19 cellular contexts compared by ENCODE assay signal in the genomic region with DNA sequence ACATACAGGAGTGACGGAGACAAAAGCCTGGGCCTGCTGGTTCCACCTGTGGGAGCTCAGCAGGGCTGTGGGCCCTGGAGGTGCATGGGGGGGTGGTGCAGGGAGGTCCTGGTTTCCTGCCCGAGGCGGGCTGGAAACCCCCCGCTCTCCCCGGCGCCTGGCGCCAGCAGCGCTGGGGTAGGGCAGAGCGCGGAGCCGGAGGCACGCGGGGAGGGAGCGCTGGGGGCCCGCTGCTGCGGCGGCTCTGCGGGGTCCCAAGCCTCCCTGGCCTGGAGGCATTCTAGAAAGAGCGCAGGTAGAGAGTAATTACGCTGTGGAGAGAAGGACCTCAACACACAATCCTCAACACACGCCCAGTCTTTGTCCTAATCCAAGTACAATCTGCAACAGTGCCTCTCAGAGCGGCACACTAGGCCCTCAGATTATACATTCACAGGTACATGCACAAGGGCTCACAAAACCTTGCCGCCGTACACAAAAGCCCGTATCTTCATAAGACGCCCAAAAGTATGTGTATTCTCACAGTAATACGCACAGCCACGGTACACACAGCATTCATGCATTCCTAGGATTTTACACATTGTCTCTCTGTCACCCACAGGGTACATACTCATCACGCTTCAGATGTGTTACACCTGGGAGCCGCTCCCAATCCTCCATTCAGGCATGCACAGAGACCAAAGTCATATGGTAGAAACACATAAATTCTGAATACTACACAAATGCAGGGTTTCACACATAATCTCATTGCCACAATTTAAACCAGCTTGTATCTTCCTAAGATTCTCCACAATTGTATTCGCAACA. TPM values are rescaled to one million over a fixed set of nuclear protein-coding genes. Genes with fewer than 3 reads are reported as not detected.
DNase-seq lines count a peak whose midpoint lies in the region; ATAC-seq, FAIRE-seq and TF ChIP-seq lines count a peak whose summit lies in the region.
"Had no signal": no experiment of that assay in that cellular context is flagged by ENCODE, and none has a peak within 500 bp of the region (broad histone marks: within the 10 kb centered on the region; RNA-seq: fewer than 3 reads in every experiment).

No MANE protein-coding gene starts in this region.

- H3K4me1 ChIP-seq in GM12878 (ENCODE audit: control insufficient read depth, insufficient read depth, low read length): peaks cover 6% of the 10 kb centered on the region; the same call in 1 of the 2 replicates

- TF ChIP-seq EP300 in GM12878 (IDR thresholded peaks at IDR 0.05; ENCODE audit: borderline replicate concordance in 1 of 2, control insufficient read depth in 1 of 2, low read depth in 2 of 2, low read length in 2 of 2): no peak

- H3K36me3 ChIP-seq in GM12878 (ENCODE audit: control insufficient read depth in 2 of 2, insufficient read depth in 2 of 2, low read length in 1 of 2): no peaks in the 10 kb centered on the region
- H3K36me3 ChIP-seq: tibial artery had no signal

- POLR2A ChIA-PET in CD4-positive, alpha-beta T cell (lab: Charles Lee): no interaction called here
- POLR2A ChIA-PET in GM12878 (lab: Charles Lee): no interaction called here

- H3K36me3 Mint-ChIP-seq in CD4-positive, alpha-beta T cell (ENCODE audit: low read depth): no peaks in the 10 kb centered on the region
- H3K36me3 Mint-ChIP-seq in naive B cell: peaks cover 0 to 8% of the 10 kb centered on the region in 2 donors

- RAD21 ChIA-PET in GM12878 (lab: Charles Lee; ENCODE audit: unreplicated experiment): no interaction called here

- intact Hi-C loops in CD4-positive, alpha-beta T cell (cut with DNase I, micrococcal nuclease): loop anchor here in 1 of 2 experiments (10.0 kb wide), 1 partner anchor 165 kb away; no protein-coding TSS in a partner anchor
- intact Hi-C loops in GM12878 (cut with micrococcal nuclease; ENCODE audit: unreplicated experiment): no loop called here

- BruUV-seq in GM12878 (replicated peaks; lab: Mats Ljungman, UMichigan): no TSS peak

- CTCF ChIA-PET in CD4-positive, alpha-beta T cell (lab: Charles Lee): no interaction called here
- CTCF ChIA-PET in GM12878 (lab: Yijun Ruan, JAX): interaction anchor here (0.6 to 1.3 kb wide), 3 partner anchors 23 to 168 kb away, joined by 3 to 4 read pairs (median 3); no protein-coding TSS in a partner anchor

- H3K27me3 ChIP-seq in CD4-positive, alpha-beta T cell (ENCODE audit: control insufficient read depth, insufficient read depth, low read length): peaks cover 100% of the 10 kb centered on the region
- peaks cover 44 to 61% of the 10 kb centered on the region in 2 experiments for H3K27me3 ChIP-seq in GM12878 (replicated peaks in 1 of 2; ENCODE audit: control insufficient read depth in 2 of 2, insufficient read depth in 2 of 2, low read length in 1 of 2)

- SMC1A ChIA-PET in GM12878 (lab: Charles Lee; ENCODE audit: uncharacterized antibody, unreplicated experiment): interaction anchor here (1.5 kb wide), 1 partner anchor 13 kb away, joined by 3 read pairs; no protein-coding TSS in a partner anchor

- no peak for TF ChIP-seq RAD21 in GM12878 (IDR thresholded peaks at IDR 0.05; ENCODE audit: insufficient read depth, low read depth, low read length)

- in situ Hi-C loops in GM12878 (cut with MboI): no loop called here

- peaks cover 58% of the 10 kb centered on the region for H3K4me1 Mint-ChIP-seq in CD4-positive, alpha-beta T cell (ENCODE audit: low read depth)
- peaks cover 42 to 66% (median 45%) of the 10 kb centered on the region in 3 donors for H3K4me1 Mint-ChIP-seq in naive B cell

- H3K27me3 Mint-ChIP-seq in CD4-positive, alpha-beta T cell: peaks cover 90% of the 10 kb centered on the region
- H3K27me3 Mint-ChIP-seq in naive B cell: peaks cover 74 to 94% (median 87%) of the 10 kb centered on the region in 3 donors

- H3K9me3 ChIP-seq in CD4-positive, alpha-beta T cell (ENCODE audit: control insufficient read depth, low read length): no peaks in the 10 kb centered on the region
- no peaks in the 10 kb centered on the region; the same call in none of the 3 replicates for H3K9me3 ChIP-seq in GM12878 (replicated peaks; ENCODE audit: control insufficient read depth, insufficient read depth, low read length)
- H3K9me3 ChIP-seq: tibial artery had no signal

- no peak for TF ChIP-seq POLR2A in GM12878 (IDR thresholded peaks at IDR 0.05; ENCODE audit: low read depth, low read length)

- 43% methylated on average over 31 of the region's 31 CpGs for WGBS in GM12878 (ENCODE audit: insufficient coverage, insufficient replicate concordance, low lambda C conversion rate, missing lambda C conversion rate)

- DNase-seq in CD4-positive, alpha-beta T cell: no peak
- no peak for DNase-seq in GM12878 (ENCODE audit: low read depth, low spot score)
- DNase-seq in naive B cell: no peak
- no peak for DNase-seq in stimulated activated CD4-positive, alpha-beta T cell treated with anti-CD3 and anti-CD28 coated beads, Interleukin-4, amount 100 ng/mL, for 1 hour
- DNase-seq in LoVo (ENCODE audit: low spot score): no peak
- DNase-seq: erythroblast; hippocampal formation; NCI-H226; nucleus accumbens; stimulated activated CD4-positive, alpha-beta T cell treated with anti-CD3 and anti-CD28 coated beads, Interleukin-12 subunit alpha, Interleukin-12 subunit beta, amount 100 ng/mL, for 4 hours; tibial artery had no signal

- no peak overlapping the region for H3K4me3 ChIP-seq in GM12878
- H3K4me3 ChIP-seq: lung, tibial artery had no signal

- no peaks in the 10 kb centered on the region for H3K79me2 ChIP-seq in GM12878 (ENCODE audit: control insufficient read depth, insufficient read depth, low read length)

- ATAC-seq in CD4-positive, alpha-beta T cell (ENCODE audit: poor library complexity): no peak
- ATAC-seq in GM19397 (IDR thresholded peaks at IDR 0.05; ENCODE audit: unreplicated experiment) (peak; percentile 51), GM12878 (peak; percentile 63), naive B cell (ENCODE audit: low read depth in 2 of 2) (peak; percentile 52 to 60), HG02678 (IDR thresholded peaks at IDR 0.05; ENCODE audit: unreplicated experiment) (no peak), HG03521 (IDR thresholded peaks at IDR 0.05; ENCODE audit: unreplicated experiment) (no peak)

- no peak for TF ChIP-seq CTCF in CD4-positive, alpha-beta T cell (IDR thresholded peaks at IDR 0.05)
- no peak for TF ChIP-seq CTCF in GM12878 (IDR thresholded peaks at IDR 0.05 in 2 of 3, conservative IDR thresholded peaks at IDR 0.05 in 1 of 3; ENCODE audit: control insufficient read depth in 2 of 3, extremely low read depth in 1 of 3, insufficient read depth in 1 of 3, low read depth in 3 of 3, low read length in 3 of 3)

- no peak overlapping the region for H2AFZ ChIP-seq in GM12878 (ENCODE audit: control insufficient read depth, low read depth, low read length)

- H3K27ac ChIP-seq in CD4-positive, alpha-beta T cell (ENCODE audit: low read depth, low read length): no peak overlapping the region
- H3K27ac ChIP-seq in GM12878 (ENCODE audit: control insufficient read depth, insufficient read depth): no peak overlapping the region
- H3K27ac ChIP-seq: tibial artery had no signal

- H3K4me2 ChIP-seq in GM12878 (ENCODE audit: control insufficient read depth, insufficient read depth): peak overlapping the region; percentile 30; the same call in 1 of the 2 replicates

- no peaks in the 10 kb centered on the region for H4K20me1 ChIP-seq in GM12878 (ENCODE audit: control insufficient read depth, insufficient read depth)

- peak overlapping the region; percentile 21 for H3K4me3 Mint-ChIP-seq in CD4-positive, alpha-beta T cell
- H3K4me3 Mint-ChIP-seq in naive B cell: peak overlapping the region in 7 of 8 donors; percentile 8 to 88 (median 77)

- H3K9ac ChIP-seq in GM12878 (ENCODE audit: control insufficient read depth, insufficient read depth, low read length): no peak overlapping the region

- H3K27ac Mint-ChIP-seq in CD4-positive, alpha-beta T cell: no peak overlapping the region
- H3K27ac Mint-ChIP-seq in naive B cell: peak overlapping the region in 4 of 6 donors; percentile 69 to 99 (median 94)

- H3K9me3 Mint-ChIP-seq in CD4-positive, alpha-beta T cell: no peaks in the 10 kb centered on the region
- peaks cover 0 to 19% (median 7%) of the 10 kb centered on the region in 7 donors for H3K9me3 Mint-ChIP-seq in naive B cell

- FAIRE-seq in GM12878 (lab: Jason Lieb, UNC): no peak

RNA-seq across cellular contexts. Expression of a gene that starts 2.1 kb away (rescaled TPM):
- total RNA-seq in CD4-positive, alpha-beta T cell: not detected
- total RNA-seq in GM12878 (2013; cell fraction: nucleolus; rRNA removed): not detected in 2 replicates
- total RNA-seq in GM12878 (2014; rRNA removed): 0.17 and 0.49 TPM in 2 replicates
- total RNA-seq in GM12878 (2014; rRNA removed; fragmentation: Illumina TruSeq; extraction: Trizol): 0.22 TPM in 1 of 2 replicates, not detected in the other
- 0.36 and 0.64 TPM in 2 replicates for total RNA-seq in GM12878 (2021)
- polyA plus RNA-seq in GM12878 (2011; ENCODE audit: low read depth): not detected
- not detected in 2 replicates for polyA plus RNA-seq in GM12878 (2011; rRNA removed)
- not detected in 2 replicates for polyA plus RNA-seq in GM12878 (2011; cell fraction: cytosol; rRNA removed)
- not detected in 2 replicates for polyA plus RNA-seq in GM12878 (2011; cell fraction: nucleus; rRNA removed)
- not detected in 2 replicates for polyA plus RNA-seq in GM12878 (2012)
- 0.24 and 0.31 TPM in 2 replicates for polyA plus RNA-seq in GM12878 (2014; fragmentation: Illumina TruSeq; extraction: Trizol)
- under 1 TPM in 1 of 2 experiments, not detected in 1; 0.06 TPM for polyA plus RNA-seq in GM12878 (2014; fragmentation: Nextera tagmentation; extraction: Ambion mirVana)
- polyA plus RNA-seq in GM12878 (2014; rRNA removed): 0.41 and 1.0 TPM in 2 replicates
- not detected for polyA plus RNA-seq in GM12878 (2016; fragmentation: Nextera tagmentation; extraction: Ambion mirVana)
- not detected in 2 replicates for polyA minus RNA-seq in GM12878 (2011; rRNA and poly(A)+ RNA removed)
- polyA minus RNA-seq in GM12878 (2011; cell fraction: cytosol; rRNA and poly(A)+ RNA removed): not detected in 2 replicates
- not detected in 2 replicates for polyA minus RNA-seq in GM12878 (2011; cell fraction: nucleus; rRNA and poly(A)+ RNA removed)
- not detected for polyA plus RNA-seq in naive B cell (ENCODE audit: low read depth in 6 of 6)
- total RNA-seq: chondrocyte, H4, OCI-LY7 had no signal
- polyA plus RNA-seq: adipose tissue had no signal

RNA-seq across cellular contexts. Expression of a gene that starts 34.4 kb away (rescaled TPM):
- total RNA-seq in CD4-positive, alpha-beta T cell: 10 to 100 TPM; 32.2 to 33.6 TPM
- total RNA-seq in GM12878 (2013; cell fraction: nucleolus; rRNA removed): 11.6 and 16.7 TPM in 2 replicates
- 13.8 and 20.3 TPM in 2 replicates for total RNA-seq in GM12878 (2014; rRNA removed)
- 20.6 and 23.9 TPM in 2 replicates for total RNA-seq in GM12878 (2014; rRNA removed; fragmentation: Illumina TruSeq; extraction: Trizol)
- 26.0 and 26.2 TPM in 2 replicates for total RNA-seq in GM12878 (2021)
- polyA plus RNA-seq in GM12878 (2011; ENCODE audit: low read depth): 4.5 TPM
- polyA plus RNA-seq in GM12878 (2011; rRNA removed): 36.8 and 44.2 TPM in 2 replicates
- polyA plus RNA-seq in GM12878 (2011; cell fraction: cytosol; rRNA removed): 17.1 and 19.2 TPM in 2 replicates
- 33.3 and 37.4 TPM in 2 replicates for polyA plus RNA-seq in GM12878 (2011; cell fraction: nucleus; rRNA removed)
- polyA plus RNA-seq in GM12878 (2012): 21.8 and 22.4 TPM in 2 replicates
- polyA plus RNA-seq in GM12878 (2014; fragmentation: Illumina TruSeq; extraction: Trizol): 16.1 and 23.0 TPM in 2 replicates
- polyA plus RNA-seq in GM12878 (2014; fragmentation: Nextera tagmentation; extraction: Ambion mirVana): 10 to 100 TPM in 1 of 2 experiments, 1 to 10 TPM in 1; 2.4 to 15.4 TPM
- polyA plus RNA-seq in GM12878 (2014; rRNA removed): 22.8 and 22.9 TPM in 2 replicates
- polyA plus RNA-seq in GM12878 (2016; fragmentation: Nextera tagmentation; extraction: Ambion mirVana): 1 to 10 TPM; 5.6 to 8.8 TPM
- 9.2 and 11.6 TPM in 2 replicates for polyA minus RNA-seq in GM12878 (2011; rRNA and poly(A)+ RNA removed)
- 5.5 and 6.7 TPM in 2 replicates for polyA minus RNA-seq in GM12878 (2011; cell fraction: cytosol; rRNA and poly(A)+ RNA removed)
- 5.8 and 7.3 TPM in 2 replicates for polyA minus RNA-seq in GM12878 (2011; cell fraction: nucleus; rRNA and poly(A)+ RNA removed)
- polyA plus RNA-seq in naive B cell (ENCODE audit: low read depth in 6 of 6): 10 to 100 TPM; 16.0 to 57.8 (median 32.1) TPM

Comparison
In these comparisons a context has a peak if more than half of its experiments do, and no peak if none do; other contexts are left out.
1. ATAC-seq: peak in GM19397 (single experiment), GM12878 (single experiment) and naive B cell (2 of 2); none in CD4-positive, alpha-beta T cell (single experiment), HG02678 (single experiment) and HG03521 (single experiment).